ENCODE assay signal across 8 cellular contexts in the genomic region with DNA sequence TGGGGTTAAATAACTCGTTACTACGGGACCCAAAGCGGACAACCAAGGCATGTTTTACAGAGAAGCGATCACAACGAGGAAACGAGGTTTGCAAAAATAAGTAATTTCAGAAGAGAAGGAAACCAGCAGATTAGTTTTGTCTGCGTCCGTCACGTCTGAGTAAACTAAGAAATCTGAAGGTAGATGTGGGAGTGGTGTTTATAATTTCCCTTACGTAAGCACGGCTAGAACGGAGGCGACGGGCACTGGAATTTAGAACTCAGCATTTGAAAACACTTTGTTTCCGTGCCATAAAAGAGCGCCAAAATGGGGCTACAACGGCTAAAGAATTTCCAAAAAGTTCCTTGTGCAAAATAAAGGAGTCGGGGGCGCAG. TPM values are rescaled to one million over a fixed set of nuclear protein-coding genes. Genes with fewer than 3 reads are reported as not detected.
DNase-seq lines count a peak whose midpoint lies in the region; ATAC-seq, FAIRE-seq and TF ChIP-seq lines count a peak whose summit lies in the region.

No MANE protein-coding gene starts in this region.

- peaks cover 8% of the 10 kb centered on the region for H3K79me2 ChIP-seq in keratinocyte (ENCODE audit: control insufficient read depth, insufficient read depth, low read length)

- peak overlapping the region; percentile 98 for H2AFZ ChIP-seq in keratinocyte (ENCODE audit: control insufficient read depth, low read length)

- H3K4me1 ChIP-seq in keratinocyte (ENCODE audit: control insufficient read depth, extremely low read depth, insufficient read depth, low read length): peaks cover 11% of the 10 kb centered on the region

- peak overlapping the region; percentile 86 for H3K4me2 ChIP-seq in keratinocyte (ENCODE audit: control insufficient read depth, extremely low read depth, insufficient read depth, low read depth, low read length)

- TF ChIP-seq CTCF in AG09309 (IDR thresholded peaks at IDR 0.05; ENCODE audit: control insufficient read depth, insufficient read depth, low read depth, low read length, missing control alignments) (no peak), keratinocyte (optimal IDR thresholded peaks at IDR 0.05 in 1 of 3, IDR thresholded peaks at IDR 0.05 in 1 of 3, conservative IDR thresholded peaks at IDR 0.05 in 1 of 3; ENCODE audit: extremely low read depth in 1 of 3, insufficient read depth in 2 of 3, low read length in 3 of 3) (no peak)

- no peaks in the 10 kb centered on the region for H4K20me1 ChIP-seq in keratinocyte (ENCODE audit: control insufficient read depth, extremely low read depth, insufficient read depth, low read length)

- H3K27ac ChIP-seq in keratinocyte (ENCODE audit: control insufficient read depth, insufficient read depth, low read length): peak overlapping the region; percentile 68

- H3K27me3 ChIP-seq in keratinocyte (ENCODE audit: control insufficient read depth, extremely low read depth, insufficient read depth, low read length): no peaks in the 10 kb centered on the region

- dilution Hi-C loops in keratinocyte (cut with MboI; ENCODE audit: extremely low pct_ligation_motif_present, low sequenced_read_pairs): no loop called here

- H3K4me3 ChIP-seq in AG09309 (ENCODE audit: control insufficient read depth, low read depth, low read length) (peak overlapping the region; percentile 85), keratinocyte (ENCODE audit: control insufficient read depth in 2 of 3, extremely low read depth in 1 of 3, insufficient read depth in 2 of 3, low read depth in 1 of 3, low read length in 3 of 3) (peak overlapping the region; percentile 56 to 88 (median 80))

- H3K9me1 ChIP-seq in keratinocyte (ENCODE audit: control insufficient read depth, extremely low read depth, insufficient read depth, low read length): no peaks in the 10 kb centered on the region

- H3K36me3 ChIP-seq in keratinocyte (ENCODE audit: control insufficient read depth in 2 of 2, extremely low read depth in 1 of 2, insufficient read depth in 2 of 2, low read length in 2 of 2): no peaks in the 10 kb centered on the region

- ATAC-seq in GM21528 (IDR thresholded peaks at IDR 0.05; ENCODE audit: low FRiP score, unreplicated experiment): peak; percentile 15
- no peak for ATAC-seq in HG02798 (IDR thresholded peaks at IDR 0.05; ENCODE audit: poor library complexity, unreplicated experiment)
- no peak for ATAC-seq in HG02970 (IDR thresholded peaks at IDR 0.05; ENCODE audit: low FRiP score, unreplicated experiment)

- FAIRE-seq in RCC 7860 (lab: Jason Lieb, UNC) (no peak), keratinocyte (lab: Jason Lieb, UNC) (no peak)

- peak overlapping the region; percentile 87 for H3K9ac ChIP-seq in keratinocyte (ENCODE audit: control insufficient read depth, extremely low read depth, insufficient read depth, low read length)

- DNase-seq in AG09309 (ENCODE audit: low read depth) (no peak), RCC 7860 (ENCODE audit: low spot score) (peak; percentile 42), astrocyte of the hippocampus (ENCODE audit: low read depth, low spot score) (peak; percentile 49), keratinocyte (ENCODE audit: low read depth, low spot score) (no peak)
- DNase-seq in stimulated activated CD4-positive, alpha-beta T cell treated with anti-CD3 and anti-CD28 coated beads, Interleukin-2, amount 100 ng/mL, for 4 hours (ENCODE audit: low read depth): peak; percentile 49

- H3K9me3 ChIP-seq in keratinocyte (ENCODE audit: control insufficient read depth, low read depth, low read length): no peaks in the 10 kb centered on the region

RNA-seq across cellular contexts. Expression of a gene that starts 0.7 kb away (rescaled TPM):
- 12.5 to 18.2 TPM (median 13.2 TPM) in 3 replicates for polyA plus RNA-seq in keratinocyte
- 8.9 TPM for polyA plus RNA-seq in keratinocyte (2011; ENCODE audit: low read depth)
- polyA plus RNA-seq in keratinocyte (2011; cell fraction: cytosol; rRNA removed): 11.8 and 20.9 TPM in 2 replicates
- polyA plus RNA-seq in keratinocyte (2011; cell fraction: nucleus; rRNA removed): 8.9 and 11.8 TPM in 2 replicates
- polyA plus RNA-seq in keratinocyte (2012; ENCODE audit: low replicate concordance): 4.8 and 7.9 TPM in 2 replicates
- 4.1 to 12.2 TPM (median 9.9 TPM) in 3 replicates for polyA minus RNA-seq in keratinocyte
- 7.1 TPM for polyA minus RNA-seq in keratinocyte (2011; cell fraction: cytosol; rRNA and poly(A)+ RNA removed)
- polyA minus RNA-seq in keratinocyte (2011; cell fraction: nucleus; rRNA and poly(A)+ RNA removed): 4.4 and 9.9 TPM in 2 replicates

Comparison
In these comparisons a context has a peak if more than half of its experiments do, and no peak if none do; other contexts are left out.
1. DNase-seq: peak in RCC 7860 (single experiment), astrocyte of the hippocampus (single experiment) and stimulated activated CD4-positive, alpha-beta T cell treated with anti-CD3 and anti-CD28 coated beads, Interleukin-2, amount 100 ng/mL, for 4 hours (single experiment); none in AG09309 (single experiment) and keratinocyte (single experiment).